In the genomic region with DNA sequence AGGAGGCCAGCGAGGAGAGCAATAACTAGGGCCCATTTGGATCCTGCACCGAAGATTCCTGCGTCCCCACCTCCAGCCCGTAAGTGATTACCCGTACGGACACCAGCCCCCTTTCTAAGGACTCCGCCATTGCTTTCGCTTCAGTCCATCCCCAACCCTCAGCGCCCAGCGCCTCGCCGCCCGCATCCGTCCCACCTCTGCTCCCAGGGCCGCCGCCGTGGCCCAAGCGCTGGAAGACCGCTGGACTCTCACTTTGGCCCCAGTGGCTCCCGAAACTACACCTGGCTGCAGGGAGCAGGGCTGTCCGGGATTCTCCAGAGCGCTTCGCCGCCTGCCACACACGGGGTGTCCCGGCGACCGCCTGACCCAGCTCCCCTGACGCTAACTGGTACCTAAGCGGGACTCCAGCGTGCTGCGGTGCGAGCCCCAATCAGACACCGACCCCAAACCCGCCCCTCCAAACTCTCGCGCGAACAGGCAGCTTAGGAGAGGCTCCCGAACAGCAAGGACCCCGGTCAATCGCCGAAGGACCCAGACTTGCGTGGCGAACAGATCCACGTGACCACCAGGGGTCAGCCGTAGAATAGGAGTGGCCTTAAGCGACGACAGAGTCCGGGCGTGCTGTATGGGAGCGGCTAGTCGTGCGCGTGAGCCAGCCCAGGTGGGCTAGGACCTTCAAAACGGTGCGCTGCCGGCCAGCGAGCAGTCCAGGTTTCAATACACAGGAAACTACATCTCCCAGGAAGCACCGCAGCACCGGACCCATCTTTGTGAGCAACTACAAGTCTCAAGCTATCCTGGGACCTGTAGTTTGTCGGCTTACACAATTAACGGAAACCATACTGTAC, we compare ENCODE assay signal across 8 cellular contexts. TPM values are rescaled to one million over a fixed set of nuclear protein-coding genes. Genes with fewer than 3 reads are reported as not detected.
DNase-seq lines count a peak whose midpoint lies in the region; ATAC-seq and TF ChIP-seq lines count a peak whose summit lies in the region.

Gene CNPY2 (minus strand): TSS at position 363 of the 848 bp plus-strand sequence. CDS start 771 bp downstream, outside the sequence.

- H3K9me3 Mint-ChIP-seq in activated T-helper 17 cell treated with anti-CD3 and anti-CD28 coated beads, Interleukin-2, amount 50 U/mL, for 72 hours, result no peaks in the 10 kb centered on the region
- H3K9me3 Mint-ChIP-seq in naive thymus-derived CD8-positive, alpha-beta T cell, result no peaks in the 10 kb centered on the region

- no peaks in the 10 kb centered on the region for H3K4me1 Mint-ChIP-seq in activated T-helper 17 cell treated with anti-CD3 and anti-CD28 coated beads, Interleukin-2, amount 50 U/mL, for 72 hours
- H3K4me1 Mint-ChIP-seq in naive thymus-derived CD8-positive, alpha-beta T cell, result peaks cover 5 to 18% (median 17%) of the 10 kb centered on the region in 4 donors

- POLR2A ChIA-PET in RWPE1 (lab: Yijun Ruan, JAX; ENCODE audit: low non-redundant PET), result interaction anchor here (0.5 to 0.6 kb wide), 2 partner anchors 129 to 148 kb away, joined by 3 read pairs; no protein-coding TSS in a partner anchor
- POLR2A ChIA-PET in naive thymus-derived CD8-positive, alpha-beta T cell (lab: Charles Lee), result interaction anchor here (0.7 to 4.0 kb wide), 28 partner anchors 9 to 498 kb away, joined by 3 to 53 read pairs (median 6); partner anchors contain the start of genes ANKRD52, COQ10A, IL23A and MYL6B

- H3K27ac Mint-ChIP-seq in activated T-helper 17 cell treated with anti-CD3 and anti-CD28 coated beads, Interleukin-2, amount 50 U/mL, for 72 hours, result peak within 1 kb of the TSS; percentile 99
- peak within 1 kb of the TSS; percentile 96 to 100 (median 98) for H3K27ac Mint-ChIP-seq in naive thymus-derived CD8-positive, alpha-beta T cell

- peaks cover 52% of the 10 kb centered on the region for H3K36me3 Mint-ChIP-seq in activated T-helper 17 cell treated with anti-CD3 and anti-CD28 coated beads, Interleukin-2, amount 50 U/mL, for 72 hours (ENCODE audit: low read depth)
- peaks cover 0 to 43% (median 0%) of the 10 kb centered on the region in 3 donors for H3K36me3 Mint-ChIP-seq in naive thymus-derived CD8-positive, alpha-beta T cell

- H3K27me3 Mint-ChIP-seq in activated T-helper 17 cell treated with anti-CD3 and anti-CD28 coated beads, Interleukin-2, amount 50 U/mL, for 72 hours, result no peaks in the 10 kb centered on the region
- no peaks in the 10 kb centered on the region for H3K27me3 Mint-ChIP-seq in naive thymus-derived CD8-positive, alpha-beta T cell

- DNase-seq in EH (ENCODE audit: low read depth), result peak; percentile 98
- peak; percentile 75 for DNase-seq in GOT3 (lab: John Stamatoyannopoulos, UW)
- DNase-seq in LNCaP clone FGC (ENCODE audit: low read depth), result peak; percentile 98
- DNase-seq in RWPE1 (ENCODE audit: low spot score), result peak; percentile 95
- DNase-seq in fibroblast of mammary gland (ENCODE audit: low read depth), result peak; percentile 96
- peak; percentile 86 to 98 (median 93) for DNase-seq in naive thymus-derived CD8-positive, alpha-beta T cell
- DNase-seq in stimulated activated naive CD4-positive, alpha-beta T cell (lab: John Stamatoyannopoulos, UW), result peak; percentile 86 to 98 (median 92)

- 0 out of 2 replicates have a peak, but pooled peaks have one; percentile 23 for TF ChIP-seq CTCF in LNCaP clone FGC (IDR thresholded peaks at IDR 0.05; ENCODE audit: control insufficient read depth, extremely low read depth, insufficient read depth)
- no peak for TF ChIP-seq CTCF in RWPE1 (conservative IDR thresholded peaks at IDR 0.05; ENCODE audit: low read depth)
- TF ChIP-seq CTCF in fibroblast of mammary gland (conservative IDR thresholded peaks at IDR 0.05; ENCODE audit: control insufficient read depth, insufficient read depth, low read depth, low read length), result no peak

- CTCF ChIA-PET in RWPE1 (lab: Yijun Ruan, JAX), result interaction anchor here (0.6 kb wide), 1 partner anchor 394 kb away, joined by 3 read pairs; no protein-coding TSS in a partner anchor

- H3K4me3 Mint-ChIP-seq in activated T-helper 17 cell treated with anti-CD3 and anti-CD28 coated beads, Interleukin-2, amount 50 U/mL, for 72 hours, result peak within 1 kb of the TSS; percentile 98
- H3K4me3 Mint-ChIP-seq in naive thymus-derived CD8-positive, alpha-beta T cell, result peak within 1 kb of the TSS; percentile 95 to 100 (median 98)

- peak within 1 kb of the TSS; percentile 91 for H3K27ac ChIP-seq in RWPE1

- peak; percentile 88 for ATAC-seq in activated T-helper 17 cell treated with anti-CD3 and anti-CD28 coated beads, Interleukin-2, amount 50 U/mL, for 72 hours (replicated peaks)
- peak; percentile 92 for ATAC-seq in naive thymus-derived CD8-positive, alpha-beta T cell

- H3K4me3 ChIP-seq in LNCaP clone FGC (ENCODE audit: low read depth, low read length), result peak within 1 kb of the TSS; percentile 95
- H3K4me3 ChIP-seq in fibroblast of mammary gland (ENCODE audit: control insufficient read depth, low read depth, low read length), result peak within 1 kb of the TSS; percentile 94

RNA-seq across cellular contexts. Expression of gene CNPY2, which starts in this region (rescaled TPM):
- total RNA-seq in activated T-helper 17 cell treated with anti-CD3 and anti-CD28 coated beads, Interleukin-2, amount 50 U/mL, for 72 hours, result 100 to 1,000 TPM in 1 of 2 donors, 10 to 100 TPM in 1; 86.5 to 165 TPM
- 10 to 100 TPM; 79.9 to 85.6 TPM for total RNA-seq in naive thymus-derived CD8-positive, alpha-beta T cell
- polyA plus RNA-seq in naive thymus-derived CD8-positive, alpha-beta T cell, result 100 to 1,000 TPM; 173 to 196 (median 179) TPM

Comparison
In these comparisons a context has a peak if more than half of its experiments do, and no peak if none do; other contexts are left out.
1. Peak in every context shown above with its lines: DNase-seq, ATAC-seq, H3K4me3 ChIP-seq and H3K27ac ChIP-seq.